Comparison of ENCODE assay signal across 16 cellular contexts in the genomic region with DNA sequence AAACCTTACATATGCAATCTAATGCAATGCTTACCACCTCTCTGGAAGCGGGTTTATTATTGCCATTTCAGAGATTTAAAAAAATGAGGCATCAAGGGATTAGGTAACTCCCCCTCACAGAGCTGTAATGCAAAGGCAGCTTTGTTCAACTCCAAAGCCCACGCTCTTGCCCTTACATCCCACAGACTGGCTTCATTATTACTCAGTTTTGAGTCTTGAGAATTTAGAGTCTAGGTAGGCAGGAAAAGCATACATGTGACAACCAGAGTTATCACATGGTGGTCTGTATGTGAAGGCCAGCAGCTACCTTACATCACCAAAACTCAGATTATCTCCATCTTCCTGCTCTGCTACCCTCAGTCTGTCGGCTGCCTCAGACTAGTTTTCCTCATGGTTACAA.
DNase-seq lines count a peak whose midpoint lies in the region; ATAC-seq and TF ChIP-seq lines count a peak whose summit lies in the region.
"Had no signal": no experiment of that assay in that cellular context is flagged by ENCODE, and none has a peak within 500 bp of the region (broad histone marks: within the 10 kb centered on the region; RNA-seq: fewer than 3 reads in every experiment).

No MANE protein-coding gene starts in this region.

- peaks cover 27% of the 10 kb centered on the region for H3K27me3 Mint-ChIP-seq in stimulated activated naive CD8-positive, alpha-beta T cell treated with anti-CD3 and anti-CD28 coated beads, Interleukin-15, amount 100 ng/mL, for 72 hours
- H3K27me3 Mint-ChIP-seq: activated naive CD4-positive, alpha-beta T cell treated with anti-CD3 and anti-CD28 coated beads, Interleukin-2, amount 50 U/mL, for 24 hours had no signal

- H3K4me3 Mint-ChIP-seq in stimulated activated naive CD8-positive, alpha-beta T cell treated with anti-CD3 and anti-CD28 coated beads, Interleukin-15, amount 100 ng/mL, for 72 hours = no peak overlapping the region

- peaks cover 17% of the 10 kb centered on the region for H3K4me1 Mint-ChIP-seq in stimulated activated naive CD8-positive, alpha-beta T cell treated with anti-CD3 and anti-CD28 coated beads, Interleukin-15, amount 100 ng/mL, for 72 hours

- no peak for DNase-seq in activated naive CD4-positive, alpha-beta T cell treated with anti-CD3 and anti-CD28 coated beads, Interleukin-2, amount 50 U/mL, for 72 hours (ENCODE audit: low spot score in 2 of 2)
- no peak for DNase-seq in activated naive CD4-positive, alpha-beta T cell treated with anti-CD3 and anti-CD28 coated beads, Interleukin-2, amount 50 U/mL, for 16 hours
- peak in 1 of 2 donors; percentile 66 for DNase-seq in stimulated activated naive CD8-positive, alpha-beta T cell treated with anti-CD3 and anti-CD28 coated beads, Interleukin-15, amount 100 ng/mL, for 72 hours
- DNase-seq in DMS79 treated with DMSO at 0.1 percent for 48 hours (lab: John Stamatoyannopoulos, UW) (no peak), T-helper 9 cell (no peak), NAMALWA (ENCODE audit: low spot score) (no peak)
- DNase-seq: heart left ventricle; left cardiac atrium; NCI-H2081; PC-9; stimulated activated CD4-positive, alpha-beta T cell treated with anti-CD3 and anti-CD28 coated beads, Interleukin-2, amount 100 ng/mL, for 48 hours; stimulated activated naive CD4-positive, alpha-beta T cell treated with Interleukin-2 at 50 U/mL for 16 hours; T-helper 1 cell had no signal

- H3K4me3 ChIP-seq in HEK293 (ENCODE audit: low read depth, low read length) (no peak overlapping the region), KMS-11 (IDR thresholded peaks at IDR 0.05; ENCODE audit: insufficient read depth, low read depth, low read length) (no peak overlapping the region)
- H3K4me3 ChIP-seq: heart left ventricle, PC-9 had no signal

- H3K4me2 ChIP-seq in KMS-11 = peak overlapping the region; percentile 55

- H3K4me1 ChIP-seq in HEK293 (ENCODE audit: control insufficient read depth, insufficient read depth, low read length) (peaks cover 3% of the 10 kb centered on the region; the same call in 1 of the 2 replicates), KMS-11 (ENCODE audit: low read depth, poor library complexity, severe bottlenecking) (peaks cover 42% of the 10 kb centered on the region)

- POLR2A ChIA-PET in HEK293 (lab: Yijun Ruan, JAX) = no interaction called here

- no peaks in the 10 kb centered on the region for H3K27me3 ChIP-seq in KMS-11 (ENCODE audit: insufficient read depth, low read depth)
- H3K27me3 ChIP-seq: heart left ventricle had no signal

- H3K36me3 ChIP-seq in HEK293 (ENCODE audit: control insufficient read depth in 2 of 2, insufficient read depth in 1 of 2, low read length in 2 of 2) (no peaks in the 10 kb centered on the region), KMS-11 (ENCODE audit: insufficient read depth) (no peaks in the 10 kb centered on the region)
- H3K36me3 ChIP-seq: heart left ventricle had no signal

- no peak overlapping the region for H3K27ac Mint-ChIP-seq in activated naive CD4-positive, alpha-beta T cell treated with anti-CD3 and anti-CD28 coated beads, Interleukin-2, amount 50 U/mL, for 72 hours
- peak overlapping the region; percentile 35 to 52 for H3K27ac Mint-ChIP-seq in stimulated activated naive CD8-positive, alpha-beta T cell treated with anti-CD3 and anti-CD28 coated beads, Interleukin-15, amount 100 ng/mL, for 72 hours

- H3K9ac ChIP-seq in KMS-11 = peak overlapping the region; percentile 1; the same call in 1 of the 2 replicates

- CTCF ChIA-PET in HEK293 (lab: Yijun Ruan, JAX) = interaction anchor here (0.7 to 1.3 kb wide), 2 partner anchors 14 to 655 kb away, joined by 3 to 5 read pairs; no protein-coding TSS in a partner anchor

- H3K9me3 Mint-ChIP-seq in activated naive CD4-positive, alpha-beta T cell treated with anti-CD3 and anti-CD28 coated beads, Interleukin-2, amount 50 U/mL, for 72 hours = no peaks in the 10 kb centered on the region
- no peaks in the 10 kb centered on the region for H3K9me3 Mint-ChIP-seq in stimulated activated naive CD8-positive, alpha-beta T cell treated with anti-CD3 and anti-CD28 coated beads, Interleukin-15, amount 100 ng/mL, for 72 hours
- H3K9me3 Mint-ChIP-seq: activated naive CD4-positive, alpha-beta T cell treated with anti-CD3 and anti-CD28 coated beads, Interleukin-2, amount 50 U/mL, for 24 hours had no signal

- ATAC-seq in activated naive CD4-positive, alpha-beta T cell treated with anti-CD3 and anti-CD28 coated beads, Interleukin-2, amount 50 U/mL, for 72 hours = peak; percentile 75 to 87
- ATAC-seq in stimulated activated naive CD8-positive, alpha-beta T cell treated with anti-CD3 and anti-CD28 coated beads, Interleukin-15, amount 100 ng/mL, for 72 hours = peak; percentile 93
- ATAC-seq: heart left ventricle, left cardiac atrium had no signal

- no peaks in the 10 kb centered on the region for H4K20me1 ChIP-seq in KMS-11 (ENCODE audit: insufficient read depth)

- no peaks in the 10 kb centered on the region for H3K9me3 ChIP-seq in HEK293 (ENCODE audit: control insufficient read depth, insufficient read depth, low read depth, low read length)
- H3K9me3 ChIP-seq: heart left ventricle had no signal

- H2AFZ ChIP-seq in KMS-11 (ENCODE audit: low read depth) = peak overlapping the region; percentile 53; the same call in 1 of the 2 replicates
- H2AFZ ChIP-seq: PC-9 had no signal

- no peak for TF ChIP-seq CTCF in HEK293 (tag by site-specific recombination; IDR thresholded peaks at IDR 0.05)
- no peak for TF ChIP-seq CTCF in KMS-11 (conservative IDR thresholded peaks at IDR 0.05; ENCODE audit: low read depth, low read length)

- H3K27ac ChIP-seq in HEK293 (ENCODE audit: extremely low read depth, low read depth, low read length) = no peak overlapping the region
- peak overlapping the region; percentile 71 for H3K27ac ChIP-seq in KMS-11
- H3K27ac ChIP-seq: heart left ventricle, PC-9 had no signal

- no peaks in the 10 kb centered on the region for H3K79me2 ChIP-seq in KMS-11 (ENCODE audit: insufficient read depth, low read depth)

- H3K36me3 Mint-ChIP-seq in activated naive CD4-positive, alpha-beta T cell treated with anti-CD3 and anti-CD28 coated beads, Interleukin-2, amount 50 U/mL, for 72 hours = no peaks in the 10 kb centered on the region
- H3K36me3 Mint-ChIP-seq: activated naive CD4-positive, alpha-beta T cell treated with anti-CD3 and anti-CD28 coated beads, Interleukin-2, amount 50 U/mL, for 24 hours had no signal

TF ChIP-seq in HEK293, 187 proteins besides CTCF, POLR2A, EP300 and RAD21:
- TF ChIP-seq, protein P1, sequence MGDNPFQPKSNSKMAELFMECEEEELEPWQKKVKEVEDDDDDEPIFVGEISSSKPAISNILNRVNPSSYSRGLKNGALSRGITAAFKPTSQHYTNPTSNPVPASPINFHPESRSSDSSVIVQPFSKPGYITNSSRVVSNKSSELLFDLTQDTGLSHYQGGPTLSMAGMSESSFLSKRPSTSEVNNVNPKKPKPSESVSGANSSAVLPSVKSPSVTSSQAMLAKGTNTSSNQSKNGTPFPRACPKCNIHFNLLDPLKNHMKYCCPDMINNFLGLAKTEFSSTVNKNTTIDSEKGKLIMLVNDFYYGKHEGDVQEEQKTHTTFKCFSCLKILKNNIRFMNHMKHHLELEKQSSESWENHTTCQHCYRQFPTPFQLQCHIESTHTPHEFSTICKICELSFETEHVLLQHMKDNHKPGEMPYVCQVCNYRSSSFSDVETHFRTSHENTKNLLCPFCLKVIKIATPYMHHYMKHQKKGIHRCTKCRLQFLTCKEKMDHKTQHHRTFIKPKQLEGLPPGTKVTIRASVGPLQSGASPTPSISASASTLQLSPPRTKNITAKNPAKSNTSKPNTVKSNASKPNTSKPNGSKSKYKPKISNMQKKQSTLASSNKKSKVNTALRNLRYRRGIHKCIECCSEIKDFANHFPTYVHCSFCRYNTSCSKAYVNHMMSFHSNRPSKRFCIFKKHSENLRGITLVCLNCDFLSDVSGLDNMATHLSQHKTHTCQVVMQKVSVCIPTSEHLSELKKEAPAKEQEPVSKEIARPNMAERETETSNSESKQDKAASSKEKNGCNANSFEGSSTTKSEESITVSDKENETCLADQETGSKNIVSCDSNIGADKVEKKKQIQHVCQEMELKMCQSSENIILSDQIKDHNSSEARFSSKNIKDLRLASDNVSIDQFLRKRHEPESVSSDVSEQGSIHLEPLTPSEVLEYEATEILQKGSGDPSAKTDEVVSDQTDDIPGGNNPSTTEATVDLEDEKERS (tag by site-specific recombination; IDR thresholded peaks at IDR 0.05) = no peak
- TF ChIP-seq EGR2 (tag by site-specific recombination; IDR thresholded peaks at IDR 0.05; ENCODE audit: low read depth) (peak; percentile 78), ZFHX2 (tag by site-specific recombination; conservative IDR thresholded peaks at IDR 0.05) (peak; percentile 74)

Comparison
In these comparisons a context has a peak if more than half of its experiments do, and no peak if none do; other contexts are left out.
1. H3K27ac Mint-ChIP-seq: peak in stimulated activated naive CD8-positive, alpha-beta T cell treated with anti-CD3 and anti-CD28 coated beads, Interleukin-15, amount 100 ng/mL, for 72 hours (2 of 2); none in activated naive CD4-positive, alpha-beta T cell treated with anti-CD3 and anti-CD28 coated beads, Interleukin-2, amount 50 U/mL, for 72 hours (0 of 2).